ENCODE assay signal across 18 cellular contexts in genomic region chr3:111692593-111693552, GRCh38. TPM values are rescaled to one million over a fixed set of nuclear protein-coding genes. Genes with fewer than 3 reads are reported as not detected.
DNase-seq lines count a peak whose midpoint lies in the region; ATAC-seq, FAIRE-seq and TF ChIP-seq lines count a peak whose summit lies in the region.
"Had no signal": no experiment of that assay in that cellular context is flagged by ENCODE, and none has a peak within 500 bp of the region (broad histone marks: within the 10 kb centered on the region; RNA-seq: fewer than 3 reads in every experiment).

No MANE protein-coding gene starts in this region.

- no peak for DNase-seq in CD4-positive, CD25-positive, alpha-beta regulatory T cell
- DNase-seq in astrocyte (ENCODE audit: low read depth) (peak; percentile 18), NCI-H510A treated with DMSO at 0.1 percent for 48 hours (lab: John Stamatoyannopoulos, UW) (no peak), small intestine (no peak), NCI-H1436 treated with DMSO at 0.1 percent for 48 hours (lab: John Stamatoyannopoulos, UW) (no peak), NCI-H2107 treated with DMSO at 0.1 percent for 48 hours (lab: John Stamatoyannopoulos, UW; ENCODE audit: unreplicated experiment) (no peak)
- DNase-seq: activated CD4-positive, alpha-beta T cell treated with anti-CD3 and anti-CD28 coated beads, Interleukin-2, amount 10 ng/mL, durations not matched to agents 24 days and 14 days; activated effector memory CD4-positive, alpha-beta T cell treated with anti-CD3 and anti-CD28 coated beads, Interleukin-2, amount 50 U/mL, for 16 hours; GOT3; hippocampal formation; mesenchymal stem cell; NCI-H2227 treated with DMSO at 0.1 percent for 48 hours; stimulated activated CD4-positive, alpha-beta T cell treated with anti-CD3 and anti-CD28 coated beads, Interleukin-4, amount 100 ng/mL, for 1 hour; stomach; T-cell had no signal

- FAIRE-seq in astrocyte (lab: Jason Lieb, UNC) (no peak), small intestine (lab: Jason Lieb, UNC) (no peak)

- H3K36me3 ChIP-seq in CD4-positive, CD25-positive, alpha-beta regulatory T cell (ENCODE audit: control insufficient read depth, insufficient read depth, low read length), result no peaks in the 10 kb centered on the region
- H3K36me3 ChIP-seq in astrocyte (ENCODE audit: insufficient read depth, low read length) (no peaks in the 10 kb centered on the region), small intestine (ENCODE audit: control insufficient read depth in 2 of 2, insufficient read depth in 2 of 2, low read length in 2 of 2) (no peaks in the 10 kb centered on the region)
- H3K36me3 ChIP-seq: prostate gland, stomach had no signal

- no peaks in the 10 kb centered on the region for H4K20me1 ChIP-seq in astrocyte (ENCODE audit: insufficient read depth, low read length)

- H2AFZ ChIP-seq in astrocyte (ENCODE audit: low read depth, low read length), result no peak overlapping the region

- peaks cover 3% of the 10 kb centered on the region for H3K36me3 Mint-ChIP-seq in CD4-positive, CD25-positive, alpha-beta regulatory T cell
- H3K36me3 Mint-ChIP-seq in astrocyte (ENCODE audit: low read depth, unreplicated experiment), result no peaks in the 10 kb centered on the region

- WGBS in small intestine, 3 donors, result 15 to 49% (median 29%) methylated on average over 8 of the region's 8 CpGs

- no peak overlapping the region for H3K27ac ChIP-seq in CD4-positive, CD25-positive, alpha-beta regulatory T cell (ENCODE audit: insufficient read depth, low read length, poor library complexity, severe bottlenecking)
- no peak overlapping the region for H3K27ac ChIP-seq in astrocyte (ENCODE audit: low read depth, low read length)
- H3K27ac ChIP-seq in small intestine (ENCODE audit: low read depth in 1 of 2, low read length in 1 of 2), result no peak overlapping the region
- H3K27ac ChIP-seq: prostate gland, stomach had no signal

- no peak overlapping the region for H3K4me3 ChIP-seq in CD4-positive, CD25-positive, alpha-beta regulatory T cell (ENCODE audit: low read depth, low read length)
- H3K4me3 ChIP-seq in astrocyte (ENCODE audit: insufficient read depth, low read depth, low read length), result no peak overlapping the region
- no peak overlapping the region for H3K4me3 ChIP-seq in small intestine (ENCODE audit: low read depth in 1 of 2, low read length in 2 of 2)
- H3K4me3 ChIP-seq: prostate gland, stomach had no signal

- H3K9ac ChIP-seq in astrocyte (ENCODE audit: low read length), result no peak overlapping the region

- no peaks in the 10 kb centered on the region for H3K9me3 ChIP-seq in CD4-positive, CD25-positive, alpha-beta regulatory T cell (ENCODE audit: control insufficient read depth in 2 of 2, low read length in 2 of 2)
- H3K9me3 ChIP-seq in astrocyte (ENCODE audit: insufficient read depth, low read depth, low read length) (no peaks in the 10 kb centered on the region), small intestine (ENCODE audit: control insufficient read depth, low read depth) (no peaks in the 10 kb centered on the region)
- H3K9me3 ChIP-seq: prostate gland, stomach had no signal

- no peak for ATAC-seq in CD4-positive, CD25-positive, alpha-beta regulatory T cell (ENCODE audit: low read depth in 2 of 2)
- peak; percentile 29 for ATAC-seq in GM18907 (IDR thresholded peaks at IDR 0.05; ENCODE audit: unreplicated experiment)
- ATAC-seq in HG02885 (IDR thresholded peaks at IDR 0.05; ENCODE audit: poor library complexity, unreplicated experiment), result peak; percentile 60
- ATAC-seq: T-cell had no signal

- no peak overlapping the region for H3K4me2 ChIP-seq in astrocyte (ENCODE audit: low read length)

- no peaks in the 10 kb centered on the region for H3K9me3 Mint-ChIP-seq in CD4-positive, CD25-positive, alpha-beta regulatory T cell
- no peaks in the 10 kb centered on the region for H3K9me3 Mint-ChIP-seq in astrocyte (ENCODE audit: unreplicated experiment)
- H3K9me3 Mint-ChIP-seq: activated CD4-positive, alpha-beta T cell treated with anti-CD3 and anti-CD28 coated beads, Interleukin-2, amount 10 ng/mL, durations not matched to agents 24 days and 14 days; T-cell had no signal

- H3K27me3 Mint-ChIP-seq in CD4-positive, CD25-positive, alpha-beta regulatory T cell, result no peaks in the 10 kb centered on the region
- no peaks in the 10 kb centered on the region for H3K27me3 Mint-ChIP-seq in astrocyte (ENCODE audit: low read depth, unreplicated experiment)
- H3K27me3 Mint-ChIP-seq: activated CD4-positive, alpha-beta T cell treated with anti-CD3 and anti-CD28 coated beads, Interleukin-2, amount 10 ng/mL, durations not matched to agents 24 days and 14 days; T-cell had no signal

- H3K4me3 Mint-ChIP-seq in CD4-positive, CD25-positive, alpha-beta regulatory T cell, result no peak overlapping the region
- H3K4me3 Mint-ChIP-seq in astrocyte (ENCODE audit: unreplicated experiment), result no peak overlapping the region
- H3K4me3 Mint-ChIP-seq: activated CD4-positive, alpha-beta T cell treated with anti-CD3 and anti-CD28 coated beads, Interleukin-2, amount 10 ng/mL, durations not matched to agents 24 days and 14 days; T-cell had no signal

- H3K27me3 ChIP-seq in CD4-positive, CD25-positive, alpha-beta regulatory T cell (ENCODE audit: control insufficient read depth, insufficient read depth, low read length), result no peaks in the 10 kb centered on the region
- H3K27me3 ChIP-seq in astrocyte (ENCODE audit: insufficient read depth, low read length) (no peaks in the 10 kb centered on the region), small intestine (ENCODE audit: control insufficient read depth in 2 of 2, insufficient read depth in 2 of 2, low read length in 2 of 2) (no peaks in the 10 kb centered on the region)
- H3K27me3 ChIP-seq: stomach had no signal

- peaks cover 6% of the 10 kb centered on the region for H3K4me1 ChIP-seq in CD4-positive, CD25-positive, alpha-beta regulatory T cell (ENCODE audit: control insufficient read depth, insufficient read depth, low read length, poor library complexity, severe bottlenecking)
- H3K4me1 ChIP-seq in astrocyte (ENCODE audit: insufficient read depth, low read length) (peaks cover 37% of the 10 kb centered on the region), small intestine (ENCODE audit: control insufficient read depth in 2 of 2, insufficient read depth in 1 of 2, low read depth in 1 of 2, low read length in 1 of 2) (peaks cover 2 to 14% of the 10 kb centered on the region in 2 donors)
- H3K4me1 ChIP-seq: prostate gland had no signal

- peaks cover 16 to 30% (median 23%) of the 10 kb centered on the region in 4 donors for H3K4me1 Mint-ChIP-seq in CD4-positive, CD25-positive, alpha-beta regulatory T cell
- peaks cover 55% of the 10 kb centered on the region for H3K4me1 Mint-ChIP-seq in astrocyte (ENCODE audit: low read depth, unreplicated experiment)

- TF ChIP-seq CTCF in astrocyte (IDR thresholded peaks at IDR 0.05; ENCODE audit: insufficient read depth, low read depth, low read length), result no peak

- no peaks in the 10 kb centered on the region for H3K79me2 ChIP-seq in astrocyte (ENCODE audit: insufficient read depth, low read length)

- H3K27ac Mint-ChIP-seq in CD4-positive, CD25-positive, alpha-beta regulatory T cell, result peak overlapping the region in 2 of 3 donors; percentile 3 to 23
- peak overlapping the region; percentile 15 for H3K27ac Mint-ChIP-seq in astrocyte (ENCODE audit: unreplicated experiment)
- H3K27ac Mint-ChIP-seq: activated CD4-positive, alpha-beta T cell treated with anti-CD3 and anti-CD28 coated beads, Interleukin-2, amount 10 ng/mL, durations not matched to agents 24 days and 14 days had no signal

RNA-seq across cellular contexts. Expression of gene PLCXD2, which starts 18.4 kb away (rescaled TPM):
- total RNA-seq in CD4-positive, CD25-positive, alpha-beta regulatory T cell, result 19.9 TPM
- 1 to 10 TPM; 1.6 to 2.5 (median 1.9) TPM for polyA plus RNA-seq in CD4-positive, CD25-positive, alpha-beta regulatory T cell
- total RNA-seq in astrocyte, result 9.3 and 11.4 TPM in 2 replicates
- 1 to 10 TPM; 1.4 to 3.4 (median 1.8) TPM for polyA plus RNA-seq in small intestine

Comparison
In these comparisons a context has a peak if more than half of its experiments do, and no peak if none do; other contexts are left out.
1. ATAC-seq: peak in GM18907 (single experiment) and HG02885 (single experiment); none in CD4-positive, CD25-positive, alpha-beta regulatory T cell (0 of 2).